Comparison of ENCODE assay signal across 26 cellular contexts in the genomic region with DNA sequence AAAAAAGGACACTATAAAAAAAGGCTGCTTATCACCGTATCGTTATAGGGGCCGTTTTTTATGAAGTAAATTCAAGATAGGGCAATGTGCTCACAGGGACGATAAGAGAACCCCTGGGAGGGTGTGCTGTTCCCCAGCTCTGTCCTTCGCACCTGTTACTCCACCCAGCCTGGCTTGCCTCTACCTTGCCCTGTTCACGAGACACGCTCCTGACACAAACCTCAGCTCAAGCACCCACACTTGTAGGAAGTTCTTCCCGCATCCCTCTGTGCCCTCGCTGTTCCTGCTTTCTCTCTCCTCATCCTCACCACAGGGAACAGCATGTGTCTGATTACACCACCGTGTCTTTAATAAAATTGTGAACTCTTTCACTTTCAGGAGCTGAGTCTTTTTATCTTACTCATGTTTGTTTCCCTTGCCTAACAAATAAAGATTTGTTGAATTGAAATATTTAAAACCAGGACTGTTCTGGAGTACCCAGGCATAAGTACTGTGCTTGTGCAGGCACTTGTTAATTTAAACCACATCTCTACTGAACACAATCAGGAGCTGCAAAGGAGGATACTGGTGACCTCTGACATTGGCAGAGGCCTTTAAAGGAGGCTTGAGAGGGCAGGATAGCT.
"Had no signal": no experiment of that assay in that cellular context is flagged by ENCODE, and none has a peak within 500 bp of the region (broad histone marks: within the 10 kb centered on the region; RNA-seq: fewer than 3 reads in every experiment).

No MANE protein-coding gene starts in this region.

- H3K36me3 Mint-ChIP-seq: memory B cell; naive thymus-derived CD8-positive, alpha-beta T cell; stimulated activated memory B cell treated with anti-CD40 and anti-IgM and Interleukin-4, amounts not matched to agents 10 μg/mL and 1 μg/mL and 100 μg/mL, for 72 hours had no signal

- H3K9ac ChIP-seq: neural progenitor cell had no signal

- H3K4me3 ChIP-seq: heart right ventricle, hepatocyte, left ventricle myocardium inferior, lung, neural progenitor cell, ovary, right atrium auricular region, right lobe of liver, smooth muscle cell, tibial nerve had no signal

- H3K4me1 Mint-ChIP-seq: memory B cell; naive thymus-derived CD8-positive, alpha-beta T cell; neural progenitor cell; stimulated activated memory B cell treated with anti-CD40 and anti-IgM and Interleukin-4, amounts not matched to agents 10 μg/mL and 1 μg/mL and 100 μg/mL, for 72 hours; stimulated activated naive CD8-positive, alpha-beta T cell treated with anti-CD3 and anti-CD28 coated beads, Interleukin-15, amount 100 ng/mL, for 72 hours had no signal

- H3K9me3 Mint-ChIP-seq: memory B cell; naive thymus-derived CD8-positive, alpha-beta T cell; nephron; neural progenitor cell; stimulated activated memory B cell treated with anti-CD40 and anti-IgM and Interleukin-4, amounts not matched to agents 10 μg/mL and 1 μg/mL and 100 μg/mL, for 72 hours; stimulated activated naive CD8-positive, alpha-beta T cell treated with anti-CD3 and anti-CD28 coated beads, Interleukin-15, amount 100 ng/mL, for 72 hours; type B pancreatic cell had no signal

- H3K4me2 ChIP-seq: hepatocyte, neural progenitor cell, smooth muscle cell had no signal

- H3K79me2 ChIP-seq: hepatocyte had no signal

- H3K4me1 ChIP-seq: left ventricle myocardium inferior, neural progenitor cell, right atrium auricular region, right lobe of liver, tibial nerve had no signal

- H3K9me3 ChIP-seq: heart right ventricle, left ventricle myocardium inferior, neutrophil, ovary, right atrium auricular region, right lobe of liver, tibial nerve had no signal

- H3K36me3 ChIP-seq: left ventricle myocardium inferior, neural progenitor cell, ovary, right atrium auricular region, right lobe of liver had no signal

- H3K27me3 Mint-ChIP-seq: progenitor cell of endocrine pancreas; stimulated activated memory B cell treated with anti-CD40 and anti-IgM and Interleukin-4, amounts not matched to agents 10 μg/mL and 1 μg/mL and 100 μg/mL, for 72 hours; stimulated activated naive CD8-positive, alpha-beta T cell treated with anti-CD3 and anti-CD28 coated beads, Interleukin-15, amount 100 ng/mL, for 72 hours; type B pancreatic cell had no signal

- H3K27ac Mint-ChIP-seq: memory B cell; naive thymus-derived CD8-positive, alpha-beta T cell; nephron; neural progenitor cell; progenitor cell of endocrine pancreas; stimulated activated memory B cell treated with anti-CD40 and anti-IgM and Interleukin-4, amounts not matched to agents 10 μg/mL and 1 μg/mL and 100 μg/mL, for 72 hours; stimulated activated naive CD8-positive, alpha-beta T cell treated with anti-CD3 and anti-CD28 coated beads, Interleukin-15, amount 100 ng/mL, for 72 hours; type B pancreatic cell had no signal

- H3K27me3 ChIP-seq: heart right ventricle, hepatocyte, neural progenitor cell, neutrophil, ovary, right atrium auricular region, right lobe of liver, tibial nerve had no signal

- H3K27ac ChIP-seq: heart right ventricle, hepatocyte, left ventricle myocardium inferior, neural progenitor cell, neutrophil, ovary, right atrium auricular region, right lobe of liver, tibial nerve had no signal

- H2AFZ ChIP-seq: hepatocyte, neural progenitor cell had no signal

- ATAC-seq: naive thymus-derived CD8-positive, alpha-beta T cell; right lobe of liver; stimulated activated memory B cell treated with anti-CD40 and anti-IgM and Interleukin-4, amounts not matched to agents 10 μg/mL and 1 μg/mL and 100 μg/mL, for 72 hours; stimulated activated naive CD8-positive, alpha-beta T cell treated with anti-CD3 and anti-CD28 coated beads, Interleukin-15, amount 100 ng/mL, for 72 hours had no signal

- DNase-seq: heart right ventricle; islet precursor cell; left ventricle myocardium inferior; naive thymus-derived CD8-positive, alpha-beta T cell; occipital lobe; ovary; right lobe of liver; stimulated activated CD4-positive, alpha-beta T cell treated with anti-CD3 and anti-CD28 coated beads, Interleukin-1b, Interleukin-23, amount 100 ng/mL, for 48 hours; stimulated activated CD4-positive, alpha-beta T cell treated with anti-CD3 and anti-CD28 coated beads, Interleukin-2, amount 100 ng/mL, for 48 hours; stimulated activated CD4-positive, alpha-beta T cell treated with anti-CD3 and anti-CD28 coated beads, Interleukin-4, amount 100 ng/mL, for 4 hours; stimulated activated CD8-positive, alpha-beta memory T cell treated with anti-CD3 and anti-CD28 coated beads, Interleukin-4, amount 100 ng/mL, for 48 hours; stimulated activated naive CD4-positive, alpha-beta T cell treated with Interleukin-2 at 50 U/mL for 16 hours; stimulated activated naive CD8-positive, alpha-beta T cell treated with anti-CD3 and anti-CD28 coated beads, Interleukin-15, amount 100 ng/mL, for 72 hours; substantia nigra had no signal

- H3K4me3 Mint-ChIP-seq: memory B cell; naive thymus-derived CD8-positive, alpha-beta T cell; nephron; neural progenitor cell; stimulated activated memory B cell treated with anti-CD40 and anti-IgM and Interleukin-4, amounts not matched to agents 10 μg/mL and 1 μg/mL and 100 μg/mL, for 72 hours; stimulated activated naive CD8-positive, alpha-beta T cell treated with anti-CD3 and anti-CD28 coated beads, Interleukin-15, amount 100 ng/mL, for 72 hours; type B pancreatic cell had no signal
